Comparison of ENCODE assay signal across 19 cellular contexts in the genomic region with DNA sequence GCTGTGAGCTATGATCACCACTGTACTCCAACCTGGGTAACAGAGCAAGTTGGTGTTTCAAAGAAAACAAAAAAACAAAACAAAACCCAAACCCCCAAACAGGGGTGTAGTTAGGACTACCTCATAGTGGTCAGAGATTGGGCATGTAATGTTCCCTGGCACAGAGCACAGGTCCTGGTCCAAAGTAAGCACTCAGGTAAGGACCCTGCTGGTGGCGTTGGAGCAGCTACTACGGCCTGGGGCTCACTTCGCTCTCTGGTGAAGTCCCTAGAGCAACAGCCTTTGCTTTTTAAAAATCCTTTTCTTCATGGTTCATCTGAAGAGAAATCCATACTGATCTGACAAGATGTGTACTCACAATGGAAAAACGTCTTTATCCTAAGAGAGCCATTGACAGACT.
DNase-seq lines count a peak whose midpoint lies in the region; ATAC-seq, FAIRE-seq and TF ChIP-seq lines count a peak whose summit lies in the region.
"Had no signal": no experiment of that assay in that cellular context is flagged by ENCODE, and none has a peak within 500 bp of the region (broad histone marks: within the 10 kb centered on the region; RNA-seq: fewer than 3 reads in every experiment).

No MANE protein-coding gene starts in this region.

- peak; percentile 20 to 45 for ATAC-seq in lower lobe of right lung
- ATAC-seq: K562 had no signal

- H3K9me3 ChIP-seq in lower lobe of right lung = no peaks in the 10 kb centered on the region
- H3K9me3 ChIP-seq in stomach smooth muscle (ENCODE audit: control insufficient read depth in 2 of 2, low read length in 2 of 2) = no peaks in the 10 kb centered on the region
- no peaks in the 10 kb centered on the region for H3K9me3 ChIP-seq in small intestine (ENCODE audit: control insufficient read depth, low read depth)

- intact Hi-C loops in lower lobe of right lung (cut with DNase I) = no loop called here

- DNase-seq in DMS79 treated with DMSO at 0.1 percent for 48 hours (lab: John Stamatoyannopoulos, UW) (peak; percentile 38), lower lobe of right lung (no peak), NOMO-1 treated with DMSO at 0.1 percent for 48 hours (lab: John Stamatoyannopoulos, UW; ENCODE audit: unreplicated experiment) (no peak), NCI-H2107 (lab: John Stamatoyannopoulos, UW) (no peak), small intestine (no peak)
- no peak for DNase-seq in stimulated activated naive CD4-positive, alpha-beta T cell treated with Interleukin-2 at 50 U/mL for 16 hours (lab: John Stamatoyannopoulos, UW)
- DNase-seq: ACHN; CD4-positive, alpha-beta T cell; DND-41; GF-D8; NCI-H1105; NCI-H1694 treated with DMSO at 0.1 percent for 48 hours; NCI-H446 treated with DMSO at 0.1 percent for 48 hours; NCI-H774; SIG-M5 had no signal

- H3K4me1 ChIP-seq in lower lobe of right lung (peaks cover 16% of the 10 kb centered on the region), stomach smooth muscle (ENCODE audit: control insufficient read depth, insufficient read depth, low read length) (peaks cover 16% of the 10 kb centered on the region), small intestine (ENCODE audit: control insufficient read depth in 2 of 2, insufficient read depth in 1 of 2, low read depth in 1 of 2, low read length in 1 of 2) (peaks cover 2 to 3% of the 10 kb centered on the region in 2 donors)

- WGBS in small intestine, 3 donors = 90 to 92% (median 92%) methylated on average over 4 of the region's 4 CpGs

- H3K4me3 ChIP-seq in lower lobe of right lung (no peak overlapping the region), stomach smooth muscle (ENCODE audit: low read length in 2 of 2) (no peak overlapping the region), small intestine (ENCODE audit: low read depth in 1 of 2, low read length in 2 of 2) (no peak overlapping the region)
- H3K4me3 ChIP-seq: K562 had no signal

- H3K36me3 ChIP-seq in lower lobe of right lung = peaks cover 44% of the 10 kb centered on the region
- H3K36me3 ChIP-seq in stomach smooth muscle (ENCODE audit: control insufficient read depth in 2 of 2, insufficient read depth in 2 of 2, low read length in 2 of 2) = peaks cover 26% of the 10 kb centered on the region in 2 donors
- no peaks in the 10 kb centered on the region for H3K36me3 ChIP-seq in small intestine (ENCODE audit: control insufficient read depth in 2 of 2, insufficient read depth in 2 of 2, low read length in 2 of 2)

- H3K27me3 ChIP-seq in lower lobe of right lung (ENCODE audit: low read depth) = no peaks in the 10 kb centered on the region
- no peaks in the 10 kb centered on the region for H3K27me3 ChIP-seq in stomach smooth muscle (ENCODE audit: control insufficient read depth in 1 of 2, insufficient read depth in 2 of 2, low read length in 2 of 2)
- H3K27me3 ChIP-seq in small intestine (ENCODE audit: control insufficient read depth in 2 of 2, insufficient read depth in 2 of 2, low read length in 2 of 2) = no peaks in the 10 kb centered on the region

- no peak for FAIRE-seq in small intestine (lab: Jason Lieb, UNC)
- FAIRE-seq: HTR-8/SVneo, K562 had no signal

- no peak overlapping the region for H3K9ac ChIP-seq in stomach smooth muscle (ENCODE audit: low read length in 2 of 2)

- peak overlapping the region; percentile 98 for H3K27ac ChIP-seq in VCaP
- peak overlapping the region; percentile 39 for H3K27ac ChIP-seq in lower lobe of right lung
- H3K27ac ChIP-seq in stomach smooth muscle (ENCODE audit: low read length) = peak overlapping the region; percentile 58
- no peak overlapping the region for H3K27ac ChIP-seq in small intestine (ENCODE audit: low read depth in 1 of 2, low read length in 1 of 2)

- no peak for TF ChIP-seq CTCF in VCaP (conservative IDR thresholded peaks at IDR 0.05)
- no peak for TF ChIP-seq CTCF in lower lobe of right lung (IDR thresholded peaks at IDR 0.05)

Comparison
In these comparisons a context has a peak if more than half of its experiments do, and no peak if none do; other contexts are left out.
1. H3K27ac ChIP-seq: peak in VCaP (single experiment), lower lobe of right lung (single experiment) and stomach smooth muscle (single experiment); none in small intestine (0 of 2).